In genomic region chr17:78687125-78687524, GRCh38 we compare ENCODE assay signal across 21 cellular contexts.
DNase-seq lines count a peak whose midpoint lies in the region; ATAC-seq lines count a peak whose summit lies in the region.
"Had no signal": no experiment of that assay in that cellular context is flagged by ENCODE, and none has a peak within 500 bp of the region (broad histone marks: within the 10 kb centered on the region; RNA-seq: fewer than 3 reads in every experiment).

No MANE protein-coding gene starts in this region.

- no peak overlapping the region for H3K4me3 Mint-ChIP-seq in activated naive CD4-positive, alpha-beta T cell treated with anti-CD3 and anti-CD28 coated beads, Interleukin-2, amount 10 ng/mL, durations not matched to agents 7 days and 5 days
- no peak overlapping the region for H3K4me3 Mint-ChIP-seq in IgD-negative memory B cell
- H3K4me3 Mint-ChIP-seq in activated T-helper 1 cell treated with anti-CD3 and anti-CD28 coated beads, Interleukin-12 subunit alpha, Interleukin-12 subunit beta, Interleukin-2, Interleukin-4 antibody, amounts not matched to agents 30 ng/mL and 10 ng/mL and 1 ng/mL, durations not matched to agents 14 hours and 24 hours and 36 hours, result no peak overlapping the region

- H3K36me3 Mint-ChIP-seq in activated naive CD4-positive, alpha-beta T cell treated with anti-CD3 and anti-CD28 coated beads, Interleukin-2, amount 10 ng/mL, durations not matched to agents 7 days and 5 days, result peaks cover 74% of the 10 kb centered on the region
- H3K36me3 Mint-ChIP-seq in IgD-negative memory B cell, result peaks cover 9% of the 10 kb centered on the region
- peaks cover 51% of the 10 kb centered on the region for H3K36me3 Mint-ChIP-seq in activated T-helper 1 cell treated with anti-CD3 and anti-CD28 coated beads, Interleukin-12 subunit alpha, Interleukin-12 subunit beta, Interleukin-2, Interleukin-4 antibody, amounts not matched to agents 30 ng/mL and 10 ng/mL and 1 ng/mL, durations not matched to agents 14 hours and 24 hours and 36 hours (ENCODE audit: low read depth)

- intact Hi-C loops in activated T-helper 1 cell treated with anti-CD3 and anti-CD28 coated beads, Interleukin-12 subunit alpha, Interleukin-12 subunit beta, Interleukin-2, Interleukin-4 antibody, amounts not matched to agents 30 ng/mL and 10 ng/mL and 1 ng/mL, durations not matched to agents 14 hours and 24 hours and 36 hours (cut with micrococcal nuclease), result no loop called here

- H3K9me3 Mint-ChIP-seq in activated naive CD4-positive, alpha-beta T cell treated with anti-CD3 and anti-CD28 coated beads, Interleukin-2, amount 10 ng/mL, durations not matched to agents 7 days and 5 days, result no peaks in the 10 kb centered on the region
- H3K9me3 Mint-ChIP-seq in IgD-negative memory B cell, result no peaks in the 10 kb centered on the region
- H3K9me3 Mint-ChIP-seq in activated T-helper 1 cell treated with anti-CD3 and anti-CD28 coated beads, Interleukin-12 subunit alpha, Interleukin-12 subunit beta, Interleukin-2, Interleukin-4 antibody, amounts not matched to agents 30 ng/mL and 10 ng/mL and 1 ng/mL, durations not matched to agents 14 hours and 24 hours and 36 hours, result no peaks in the 10 kb centered on the region

- peak overlapping the region; percentile 33 for H3K27ac Mint-ChIP-seq in activated naive CD4-positive, alpha-beta T cell treated with anti-CD3 and anti-CD28 coated beads, Interleukin-2, amount 10 ng/mL, durations not matched to agents 7 days and 5 days
- H3K27ac Mint-ChIP-seq in IgD-negative memory B cell, result peak overlapping the region in 2 of 3 donors; percentile 47 to 62
- peak overlapping the region; percentile 52 for H3K27ac Mint-ChIP-seq in activated T-helper 1 cell treated with anti-CD3 and anti-CD28 coated beads, Interleukin-12 subunit alpha, Interleukin-12 subunit beta, Interleukin-2, Interleukin-4 antibody, amounts not matched to agents 30 ng/mL and 10 ng/mL and 1 ng/mL, durations not matched to agents 14 hours and 24 hours and 36 hours

- no peak for ATAC-seq in left lobe of liver
- ATAC-seq: HCT116 had no signal

- CTCF ChIA-PET in activated naive CD4-positive, alpha-beta T cell treated with anti-CD3 and anti-CD28 coated beads, Interleukin-2, amount 10 ng/mL, durations not matched to agents 7 days and 5 days (lab: Charles Lee), result no interaction called here

- no peak for DNase-seq in activated naive CD4-positive, alpha-beta T cell treated with anti-CD3 and anti-CD28 coated beads, Interleukin-2, amount 10 ng/mL, durations not matched to agents 7 days and 5 days
- no peak for DNase-seq in activated naive CD4-positive, alpha-beta T cell treated with Interleukin-2 at 50 U/mL for 16 hours
- no peak for DNase-seq in activated T-helper 1 cell treated with anti-CD3 and anti-CD28 coated beads, Interleukin-12 subunit alpha, Interleukin-12 subunit beta, Interleukin-2, Interleukin-4 antibody, amounts not matched to agents 30 ng/mL and 10 ng/mL and 1 ng/mL, durations not matched to agents 14 hours and 24 hours and 36 hours (ENCODE audit: low spot score)
- peak; percentile 28 for DNase-seq in left lobe of liver (ENCODE audit: low spot score)
- DNase-seq in DMS79 (lab: John Stamatoyannopoulos, UW), result no peak
- no peak for DNase-seq in NCI-H146 treated with DMSO at 0.1 percent for 48 hours (lab: John Stamatoyannopoulos, UW; ENCODE audit: unreplicated experiment)
- no peak for DNase-seq in amniotic stem cell (lab: John Stamatoyannopoulos, UW)
- DNase-seq: ACHN; Calu3; CD4-positive, alpha-beta memory T cell; DMS53; GM23248; KBM-7; MV-4-11; NCI-H1417; NCI-H1930; NCI-H2171 treated with DMSO at 0.1 percent for 48 hours; NCI-H774; RPMI8226 had no signal

- peaks cover 6% of the 10 kb centered on the region for H3K4me1 Mint-ChIP-seq in activated naive CD4-positive, alpha-beta T cell treated with anti-CD3 and anti-CD28 coated beads, Interleukin-2, amount 10 ng/mL, durations not matched to agents 7 days and 5 days
- peaks cover 0 to 7% (median 7%) of the 10 kb centered on the region in 3 donors for H3K4me1 Mint-ChIP-seq in IgD-negative memory B cell
- H3K4me1 Mint-ChIP-seq in activated T-helper 1 cell treated with anti-CD3 and anti-CD28 coated beads, Interleukin-12 subunit alpha, Interleukin-12 subunit beta, Interleukin-2, Interleukin-4 antibody, amounts not matched to agents 30 ng/mL and 10 ng/mL and 1 ng/mL, durations not matched to agents 14 hours and 24 hours and 36 hours (ENCODE audit: low read depth), result no peaks in the 10 kb centered on the region

- H3K27me3 Mint-ChIP-seq in activated naive CD4-positive, alpha-beta T cell treated with anti-CD3 and anti-CD28 coated beads, Interleukin-2, amount 10 ng/mL, durations not matched to agents 7 days and 5 days, result no peaks in the 10 kb centered on the region
- no peaks in the 10 kb centered on the region for H3K27me3 Mint-ChIP-seq in IgD-negative memory B cell
- H3K27me3 Mint-ChIP-seq in activated T-helper 1 cell treated with anti-CD3 and anti-CD28 coated beads, Interleukin-12 subunit alpha, Interleukin-12 subunit beta, Interleukin-2, Interleukin-4 antibody, amounts not matched to agents 30 ng/mL and 10 ng/mL and 1 ng/mL, durations not matched to agents 14 hours and 24 hours and 36 hours (ENCODE audit: insufficient read depth), result no peaks in the 10 kb centered on the region
- H3K27me3 Mint-ChIP-seq: CD4-positive, alpha-beta memory T cell had no signal
